In the genomic region with DNA sequence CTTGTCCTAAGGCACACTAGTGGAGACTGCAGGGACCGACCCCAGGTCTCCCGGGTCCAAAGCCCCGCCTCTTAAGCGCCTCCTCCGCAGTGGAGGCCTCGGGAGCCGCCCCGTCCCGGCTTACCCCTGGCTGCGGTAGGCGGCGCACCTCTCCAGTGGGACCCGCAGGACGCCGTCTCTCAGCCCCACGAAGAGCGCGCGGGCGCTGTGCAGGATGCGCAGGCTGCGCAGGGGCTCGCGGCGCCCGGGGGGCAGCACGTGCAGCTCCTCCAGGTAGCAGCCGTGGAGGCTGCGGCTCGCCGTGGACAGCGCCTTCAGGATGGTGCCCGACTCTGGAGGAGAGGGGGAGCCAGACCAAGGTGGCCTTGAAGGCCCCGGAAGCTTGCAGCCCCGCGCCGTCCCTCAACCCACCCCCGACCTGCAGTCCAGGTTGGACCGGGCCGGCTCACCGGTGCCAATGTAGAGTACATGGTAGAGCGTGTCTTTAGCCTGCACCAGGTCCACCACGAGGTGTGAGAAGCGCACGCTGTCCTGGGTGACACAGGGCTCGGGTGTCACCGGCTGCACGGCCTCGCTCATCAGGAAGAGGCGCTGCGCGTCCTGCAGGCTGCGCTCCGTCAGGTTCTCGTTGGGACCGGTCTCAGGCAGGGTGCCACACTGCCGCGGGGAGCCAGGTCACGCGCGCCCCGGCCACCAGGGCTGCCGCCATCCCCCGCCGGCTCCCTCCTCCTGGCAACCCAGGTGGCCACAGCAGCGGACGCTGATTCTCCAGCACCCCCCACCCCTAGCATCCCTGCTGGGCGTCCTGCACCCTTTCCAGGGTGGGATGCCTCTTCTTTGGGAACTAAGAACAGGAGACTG, we compare ENCODE assay signal across 8 cellular contexts.
DNase-seq lines count a peak whose midpoint lies in the region; ATAC-seq and TF ChIP-seq lines count a peak whose summit lies in the region.

No MANE protein-coding gene starts in this region.

- no peak overlapping the region for H3K27ac Mint-ChIP-seq in activated naive CD4-positive, alpha-beta T cell treated with anti-CD3 and anti-CD28 coated beads, Interleukin-2, amount 50 U/mL, for 72 hours
- H3K27ac Mint-ChIP-seq in nephron progenitor cell, result no peak overlapping the region

- in situ Hi-C loops in GM13976 (cut with MboI; ENCODE audit: low sequenced_read_pairs, unreplicated experiment), result no loop called here

- no peaks in the 10 kb centered on the region for H3K4me1 Mint-ChIP-seq in nephron progenitor cell

- ATAC-seq in HG03108 (IDR thresholded peaks at IDR 0.05; ENCODE audit: unreplicated experiment), result peak; percentile 48
- peak; percentile 66 to 89 for ATAC-seq in activated naive CD4-positive, alpha-beta T cell treated with anti-CD3 and anti-CD28 coated beads, Interleukin-2, amount 50 U/mL, for 72 hours
- ATAC-seq in HG03378 (IDR thresholded peaks at IDR 0.05; ENCODE audit: unreplicated experiment), result no peak
- ATAC-seq in HG03095 (IDR thresholded peaks at IDR 0.05; ENCODE audit: unreplicated experiment), result no peak
- no peak for ATAC-seq in GM18873 (IDR thresholded peaks at IDR 0.05; ENCODE audit: low FRiP score, unreplicated experiment)

- peaks cover 23% of the 10 kb centered on the region for H3K27me3 Mint-ChIP-seq in nephron progenitor cell (ENCODE audit: low read depth, poor library complexity)

- DNase-seq in GM13976 (ENCODE audit: low spot score), result peak; percentile 71
- DNase-seq in activated naive CD4-positive, alpha-beta T cell treated with anti-CD3 and anti-CD28 coated beads, Interleukin-2, amount 50 U/mL, for 72 hours (ENCODE audit: low spot score in 2 of 2), result peak in 1 of 2 donors; percentile 54
- DNase-seq in nephron progenitor cell, result peak; percentile 72
- DNase-seq in NCI-H2227 (lab: John Stamatoyannopoulos, UW; ENCODE audit: unreplicated experiment), result no peak

- H3K9me3 Mint-ChIP-seq in activated naive CD4-positive, alpha-beta T cell treated with anti-CD3 and anti-CD28 coated beads, Interleukin-2, amount 50 U/mL, for 72 hours, result no peaks in the 10 kb centered on the region
- no peaks in the 10 kb centered on the region for H3K9me3 Mint-ChIP-seq in nephron progenitor cell

- no peaks in the 10 kb centered on the region for H3K36me3 Mint-ChIP-seq in activated naive CD4-positive, alpha-beta T cell treated with anti-CD3 and anti-CD28 coated beads, Interleukin-2, amount 50 U/mL, for 72 hours
- no peaks in the 10 kb centered on the region for H3K36me3 Mint-ChIP-seq in nephron progenitor cell (ENCODE audit: low read depth)

- peak overlapping the region; percentile 63 for H3K4me3 Mint-ChIP-seq in nephron progenitor cell

- TF ChIP-seq CTCF in GM13976 (IDR thresholded peaks at IDR 0.05; ENCODE audit: borderline replicate concordance, control extremely low read depth, extremely low read depth, insufficient read depth, missing control alignments) (peak; percentile 7), nephron progenitor cell (IDR thresholded peaks at IDR 0.05) (peak; percentile 27)

Comparison
In these comparisons a context has a peak if more than half of its experiments do, and no peak if none do; other contexts are left out.
1. ATAC-seq: peak in HG03108 (single experiment) and activated naive CD4-positive, alpha-beta T cell treated with anti-CD3 and anti-CD28 coated beads, Interleukin-2, amount 50 U/mL, for 72 hours (2 of 2); none in HG03378 (single experiment), HG03095 (single experiment) and GM18873 (single experiment).